15 cellular contexts compared by ENCODE assay signal in the genomic region with DNA sequence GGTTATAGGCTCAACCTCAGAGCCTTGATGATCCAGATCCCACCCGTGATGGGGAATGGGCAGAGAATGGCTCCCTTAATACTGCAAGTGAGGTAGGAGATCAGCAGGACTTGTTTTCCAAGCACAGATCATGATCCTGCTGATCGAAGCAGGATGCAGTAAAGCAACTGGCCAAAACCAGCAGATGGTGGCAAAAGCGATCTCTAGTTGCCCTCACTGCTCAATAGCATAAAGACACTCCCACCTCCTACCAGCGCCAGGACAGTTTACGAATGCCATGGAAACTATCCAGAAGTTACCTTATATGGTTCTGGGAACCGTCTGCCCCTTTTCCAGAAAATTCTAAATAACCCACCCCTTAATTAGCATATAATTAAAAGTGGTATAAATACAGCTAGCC.
DNase-seq lines count a peak whose midpoint lies in the region; ATAC-seq, FAIRE-seq and TF ChIP-seq lines count a peak whose summit lies in the region.
"Had no signal": no experiment of that assay in that cellular context is flagged by ENCODE, and none has a peak within 500 bp of the region (broad histone marks: within the 10 kb centered on the region; RNA-seq: fewer than 3 reads in every experiment).

No MANE protein-coding gene starts in this region.

- no peak overlapping the region for H2AFZ ChIP-seq in HepG2 (ENCODE audit: low read length)
- H2AFZ ChIP-seq: GM23248 had no signal

- TF ChIP-seq CTCF in HepG2 (CRISPR knock-in tag; IDR thresholded peaks at IDR 0.05) (peak; percentile 17; the same call in 1 of the 2 replicates), right lobe of liver (IDR thresholded peaks at IDR 0.05) (no peak)

- intact Hi-C loops in HepG2 (cut with micrococcal nuclease; ENCODE audit: unreplicated experiment) (no loop called here), right lobe of liver (cut with DNase I) (no loop called here)

- ATAC-seq in HepG2 (no peak; the same call in 2 of the 3 replicates), right lobe of liver (no peak), HG03280 (IDR thresholded peaks at IDR 0.05; ENCODE audit: unreplicated experiment) (no peak)

- in situ Hi-C loops in HepG2 (cut with HindIII; ENCODE audit: extremely low pct_ligation_motif_present, low pct_unique_long_range_greater_than_20kb), result loop anchor here (25.0 kb wide), 1 partner anchor 200 kb away; no protein-coding TSS in a partner anchor

- H3K4me3 ChIP-seq in HepG2 (replicated peaks in 1 of 3; ENCODE audit: insufficient read depth in 1 of 3, low read depth in 2 of 3, low read length in 3 of 3) (no peak overlapping the region), right lobe of liver (no peak overlapping the region)
- H3K4me3 ChIP-seq: GM23248 had no signal

- no peak for TF ChIP-seq RAD21 in HepG2 (CRISPR knock-in tag; IDR thresholded peaks at IDR 0.05)

- TF ChIP-seq POLR2A in HepG2 (IDR thresholded peaks at IDR 0.05; ENCODE audit: insufficient read depth in 1 of 2, low read depth in 2 of 2, low read length in 2 of 2), result no peak
- no peak for TF ChIP-seq POLR2A in right lobe of liver (IDR thresholded peaks at IDR 0.05)

- BruUV-seq in HepG2 (replicated peaks; lab: Mats Ljungman, UMichigan), result no TSS peak

- no peak for FAIRE-seq in HepG2 (lab: Jason Lieb, UNC)

- H3K79me2 ChIP-seq in HepG2 (ENCODE audit: insufficient read depth, low read length), result no peaks in the 10 kb centered on the region

- H3K27me3 ChIP-seq in HepG2 (ENCODE audit: control insufficient read depth in 1 of 2, insufficient read depth in 2 of 2, low read length in 2 of 2) (peaks cover 0 to 3% of the 10 kb centered on the region in 2 experiments; a peak in 2 of 5 replicates), right lobe of liver (no peaks in the 10 kb centered on the region)

- TF ChIP-seq EP300 in HepG2 (IDR thresholded peaks at IDR 0.05; ENCODE audit: low read depth in 2 of 2, low read length in 2 of 2) (no peak), HepG2 (CRISPR knock-in tag; IDR thresholded peaks at IDR 0.05; ENCODE audit: borderline replicate concordance) (no peak)

- CTCF ChIA-PET in HepG2 (lab: Yijun Ruan, JAX; ENCODE audit: low intra/inter-chr PET ratio, low total read pairs), result no interaction called here

- no peak overlapping the region for H3K27ac ChIP-seq in HepG2 (ENCODE audit: extremely low read length, insufficient read depth, low read length)
- H3K27ac ChIP-seq in right lobe of liver, result no peak overlapping the region
- H3K27ac ChIP-seq: GM23248 had no signal

- no peaks in the 10 kb centered on the region for H4K20me1 ChIP-seq in HepG2 (ENCODE audit: insufficient read depth, low read length)

- WGBS in HepG2 (ENCODE audit: low lambda C conversion rate), result 43% methylated on average over 6 of the region's 6 CpGs
- 60% methylated on average over 3 of the region's 6 CpGs for WGBS in right lobe of liver (ENCODE audit: insufficient coverage, low coverage, low lambda C conversion rate, missing lambda C conversion rate)

- POLR2A ChIA-PET in HepG2 (lab: Yijun Ruan, JAX), result interaction anchor here (1.1 kb wide), 1 partner anchor 13 kb away, joined by 3 read pairs; no protein-coding TSS in a partner anchor

- no peak overlapping the region for H3K9ac ChIP-seq in HepG2 (ENCODE audit: insufficient read depth, low read depth, low read length)
- H3K9ac ChIP-seq: GM23248 had no signal

- H3K4me1 ChIP-seq in HepG2 (ENCODE audit: insufficient read depth, low read length) (peaks cover 40% of the 10 kb centered on the region), right lobe of liver (no peaks in the 10 kb centered on the region)

- H3K4me2 ChIP-seq in HepG2 (ENCODE audit: low read depth, low read length), result no peak overlapping the region

- DNase-seq in HepG2 (ENCODE audit: low spot score) (no peak), right lobe of liver (no peak), NCI-H446 treated with DMSO at 0.1 percent for 48 hours (lab: John Stamatoyannopoulos, UW) (peak; percentile 98), left kidney (ENCODE audit: low read depth, low spot score) (peak; percentile 62), COLO829 (ENCODE audit: low spot score) (no peak), NCI-H2029 (lab: John Stamatoyannopoulos, UW) (no peak)
- DNase-seq: ACHN; CD4-positive, alpha-beta T cell; DND-41; GF-D8; GM23248; H7; IMR-90; KBM-7 had no signal

- H3K36me3 ChIP-seq in HepG2 (replicated peaks in 1 of 2; ENCODE audit: control insufficient read depth in 1 of 2, insufficient read depth in 2 of 2, low read length in 2 of 2) (no peaks in the 10 kb centered on the region), right lobe of liver (no peaks in the 10 kb centered on the region)

- H3K9me3 ChIP-seq in HepG2 (ENCODE audit: low read length) (no peaks in the 10 kb centered on the region), right lobe of liver (no peaks in the 10 kb centered on the region)

TF ChIP-seq in HepG2, 621 proteins besides CTCF, POLR2A, EP300 and RAD21:
- TF ChIP-seq ZNF10 (CRISPR knock-in tag; IDR thresholded peaks at IDR 0.05; ENCODE audit: borderline replicate concordance, low read depth), result no peak
- TF ChIP-seq FOXK1 (CRISPR knock-in tag; IDR thresholded peaks at IDR 0.05; ENCODE audit: borderline replicate concordance, low read depth), result no peak
- no peak for TF ChIP-seq MYNN (CRISPR knock-in tag; IDR thresholded peaks at IDR 0.05; ENCODE audit: low read depth)
- no peak for TF ChIP-seq ZBTB20 (CRISPR knock-in tag; IDR thresholded peaks at IDR 0.05; ENCODE audit: borderline replicate concordance, low read depth)
- TF ChIP-seq ZNF276 (CRISPR knock-in tag; IDR thresholded peaks at IDR 0.05; ENCODE audit: low read depth), result no peak
- no peak for TF ChIP-seq TAF15 (IDR thresholded peaks at IDR 0.05; ENCODE audit: low read depth, low read length, poor library complexity, severe bottlenecking)
- TF ChIP-seq HHEX (CRISPR knock-in tag; IDR thresholded peaks at IDR 0.05), result no peak
- TF ChIP-seq ZNF567 (CRISPR knock-in tag; IDR thresholded peaks at IDR 0.05; ENCODE audit: borderline replicate concordance), result no peak
- TF ChIP-seq CBX1 (IDR thresholded peaks at IDR 0.05; ENCODE audit: low read depth), result no peak
- TF ChIP-seq YY1 (IDR thresholded peaks at IDR 0.05; ENCODE audit: insufficient read depth, insufficient replicate concordance, low read depth, low read length), result no peak
- TF ChIP-seq MZF1 (CRISPR knock-in tag; IDR thresholded peaks at IDR 0.05; ENCODE audit: borderline replicate concordance), result no peak

Comparison
In these comparisons a context has a peak if more than half of its experiments do, and no peak if none do; other contexts are left out.
1. DNase-seq: peak in NCI-H446 treated with DMSO at 0.1 percent for 48 hours (single experiment) and left kidney (single experiment); none in HepG2 (single experiment), right lobe of liver (0 of 3), COLO829 (single experiment) and NCI-H2029 (single experiment).